14 cellular contexts compared by ENCODE assay signal in the genomic region with DNA sequence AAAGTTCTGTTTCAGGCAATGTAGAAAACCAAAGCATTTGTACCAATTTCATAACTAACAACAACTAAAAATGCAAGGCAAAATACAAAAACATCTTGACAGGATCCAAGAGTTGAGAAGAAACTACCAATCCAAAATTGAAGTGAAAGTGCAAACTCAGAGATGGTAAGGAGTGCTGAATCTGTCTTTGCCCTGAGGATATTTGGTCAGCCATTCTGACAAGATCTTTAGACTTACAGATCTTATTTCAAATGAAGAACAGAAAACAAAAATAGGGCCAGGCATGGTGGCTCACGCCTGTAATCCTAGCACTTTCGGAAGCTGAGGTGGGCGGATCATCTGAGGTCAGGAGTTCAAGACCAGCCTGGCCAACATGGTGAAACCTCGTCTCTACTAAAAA.
"Had no signal": no experiment of that assay in that cellular context is flagged by ENCODE, and none has a peak within 500 bp of the region (broad histone marks: within the 10 kb centered on the region; RNA-seq: fewer than 3 reads in every experiment).

No MANE protein-coding gene starts in this region.

- H3K4me3 Mint-ChIP-seq: activated CD4-positive, alpha-beta memory T cell treated with anti-CD3 and anti-CD28 coated beads for 36 hours; activated naive CD8-positive, alpha-beta T cell treated with anti-CD3 and anti-CD28 coated beads for 36 hours; activated T-cell treated with anti-CD3 and anti-CD28 coated beads, Interleukin-2, amount 50 U/mL, for 72 hours; natural killer cell treated with Interleukin-12 subunit alpha and Interleukin-12 subunit beta and Interleukin-15 and Interleukin-18, amount 100 ng/mL, for 72 hours had no signal

- H3K36me3 ChIP-seq: left ventricle myocardium inferior had no signal

- H3K4me3 ChIP-seq: left ventricle myocardium inferior had no signal

- H3K27ac Mint-ChIP-seq: activated CD4-positive, alpha-beta memory T cell treated with anti-CD3 and anti-CD28 coated beads for 36 hours; activated naive CD8-positive, alpha-beta T cell treated with anti-CD3 and anti-CD28 coated beads for 36 hours; activated T-cell treated with anti-CD3 and anti-CD28 coated beads, Interleukin-2, amount 50 U/mL, for 72 hours; natural killer cell treated with Interleukin-12 subunit alpha and Interleukin-12 subunit beta and Interleukin-15 and Interleukin-18, amount 100 ng/mL, for 72 hours had no signal

- DNase-seq: activated CD4-positive, alpha-beta memory T cell treated with anti-CD3 and anti-CD28 coated beads for 36 hours; activated CD4-positive, CD25-positive, alpha-beta regulatory T cell treated with anti-CD3 and anti-CD28 coated beads, Interleukin-2, amount 50 U/mL, for 72 hours; activated gamma-delta T cell treated with Interleukin-2 at 50 U/mL for 16 hours; activated naive CD8-positive, alpha-beta T cell treated with anti-CD3 and anti-CD28 coated beads for 36 hours; activated T-cell treated with anti-CD3 and anti-CD28 coated beads, Interleukin-2, amount 50 U/mL, for 72 hours; anterior cingulate cortex; kidney; left ventricle myocardium inferior; mesenchymal stem cell; occipital lobe; stimulated activated CD4-positive, alpha-beta T cell treated with anti-CD3 and anti-CD28 coated beads, Interleukin-2, amount 100 ng/mL, for 48 hours; stimulated activated naive CD4-positive, alpha-beta T cell treated with Interleukin-2 at 50 U/mL for 16 hours; trophoblast cell had no signal

- H3K4me1 ChIP-seq: left ventricle myocardium inferior had no signal

- H3K4me1 Mint-ChIP-seq: activated naive CD8-positive, alpha-beta T cell treated with anti-CD3 and anti-CD28 coated beads for 36 hours had no signal

- H3K27me3 Mint-ChIP-seq: activated CD4-positive, alpha-beta memory T cell treated with anti-CD3 and anti-CD28 coated beads for 36 hours; activated naive CD8-positive, alpha-beta T cell treated with anti-CD3 and anti-CD28 coated beads for 36 hours; natural killer cell treated with Interleukin-12 subunit alpha and Interleukin-12 subunit beta and Interleukin-15 and Interleukin-18, amount 100 ng/mL, for 72 hours had no signal

- ATAC-seq: activated T-cell treated with anti-CD3 and anti-CD28 coated beads, Interleukin-2, amount 50 U/mL, for 72 hours; natural killer cell treated with Interleukin-12 subunit alpha and Interleukin-12 subunit beta and Interleukin-15 and Interleukin-18, amount 100 ng/mL, for 72 hours had no signal
